In genomic region chr2:225454412-225454811, GRCh38 we compare ENCODE assay signal across 27 cellular contexts. TPM values are rescaled to one million over a fixed set of nuclear protein-coding genes. Genes with fewer than 3 reads are reported as not detected.
"Had no signal": no experiment of that assay in that cellular context is flagged by ENCODE, and none has a peak within 500 bp of the region (broad histone marks: within the 10 kb centered on the region; RNA-seq: fewer than 3 reads in every experiment).

No MANE protein-coding gene starts in this region.

- H3K27me3 Mint-ChIP-seq: activated CD4-positive, alpha-beta memory T cell treated with anti-CD3 and anti-CD28 coated beads, Interleukin-2, amount 10 ng/mL, durations not matched to agents 7 days and 5 days had no signal

- H3K27ac ChIP-seq: brain microvascular endothelial cell had no signal

- DNase-seq: activated CD4-positive, alpha-beta memory T cell treated with anti-CD3 and anti-CD28 coated beads, Interleukin-2, amount 10 ng/mL, durations not matched to agents 7 days and 5 days; activated CD4-positive, alpha-beta T cell treated with anti-CD3 and anti-CD28 coated beads for 1 hour; activated CD4-positive, alpha-beta T cell treated with anti-CD3 and anti-CD28 coated beads for 4 hours; activated CD4-positive, alpha-beta T cell treated with anti-CD3 and anti-CD28 coated beads, Interleukin-2, amount 10 ng/mL, durations not matched to agents 7 days and 5 days; activated CD4-positive, alpha-beta T cell treated with anti-CD3 and anti-CD28 coated beads, Interleukin-2, amount 50 U/mL, for 4 hours; activated CD8-positive, alpha-beta memory T cell treated with anti-CD3 and anti-CD28 coated beads, Interleukin-2, amount 50 U/mL, for 48 hours; activated gamma-delta T cell; activated naive CD4-positive, alpha-beta T cell; activated naive CD4-positive, alpha-beta T cell treated with anti-CD3 and anti-CD28 coated beads, Interleukin-2, amount 10 ng/mL, durations not matched to agents 7 days and 5 days; activated naive CD8-positive, alpha-beta T cell treated with anti-CD3 and anti-CD28 coated beads, Interleukin-2, amount 10 ng/mL, durations not matched to agents 7 days and 5 days; activated T-cell treated with anti-CD3 and anti-CD28 coated beads for 4 hours; activated T-cell treated with anti-CD3 and anti-CD28 coated beads, Interleukin-2, amount 50 U/mL, for 24 hours; activated T-cell treated with anti-CD3 and anti-CD28 coated beads, Interleukin-2, amount 50 U/mL, for 72 hours; brain microvascular endothelial cell; cortex of kidney; dermis blood vessel endothelial cell; effector CD8-positive, alpha-beta T cell; foreskin fibroblast; head of caudate nucleus; T-helper 1 cell; T-helper 17 cell; T1000 had no signal

- H3K27ac Mint-ChIP-seq: activated CD4-positive, alpha-beta memory T cell treated with anti-CD3 and anti-CD28 coated beads, Interleukin-2, amount 10 ng/mL, durations not matched to agents 7 days and 5 days; activated CD4-positive, alpha-beta T cell treated with anti-CD3 and anti-CD28 coated beads, Interleukin-2, amount 10 ng/mL, durations not matched to agents 7 days and 5 days; activated naive CD4-positive, alpha-beta T cell treated with anti-CD3 and anti-CD28 coated beads, Interleukin-2, amount 10 ng/mL, durations not matched to agents 7 days and 5 days; activated naive CD4-positive, alpha-beta T cell treated with anti-CD3 and anti-CD28 coated beads, Interleukin-2, amount 50 U/mL, for 72 hours; activated naive CD8-positive, alpha-beta T cell treated with anti-CD3 and anti-CD28 coated beads, Interleukin-2, amount 10 ng/mL, durations not matched to agents 7 days and 5 days; activated T-cell treated with anti-CD3 and anti-CD28 coated beads, Interleukin-2, amount 50 U/mL, for 24 hours; activated T-cell treated with anti-CD3 and anti-CD28 coated beads, Interleukin-2, amount 50 U/mL, for 72 hours; T-helper 17 cell; T-helper 2 cell treated with Interferon-gamma antibody and Interleukin-4, amounts not matched to agents 5 μg/mL and 100 μg/mL, for 36 hours had no signal

- H3K4me3 Mint-ChIP-seq: activated CD4-positive, alpha-beta memory T cell treated with anti-CD3 and anti-CD28 coated beads, Interleukin-2, amount 10 ng/mL, durations not matched to agents 7 days and 5 days; activated CD4-positive, alpha-beta T cell treated with anti-CD3 and anti-CD28 coated beads, Interleukin-2, amount 10 ng/mL, durations not matched to agents 7 days and 5 days; activated naive CD4-positive, alpha-beta T cell treated with anti-CD3 and anti-CD28 coated beads, Interleukin-2, amount 10 ng/mL, durations not matched to agents 7 days and 5 days; activated naive CD8-positive, alpha-beta T cell treated with anti-CD3 and anti-CD28 coated beads, Interleukin-2, amount 10 ng/mL, durations not matched to agents 7 days and 5 days; activated T-cell treated with anti-CD3 and anti-CD28 coated beads, Interleukin-2, amount 50 U/mL, for 24 hours; activated T-cell treated with anti-CD3 and anti-CD28 coated beads, Interleukin-2, amount 50 U/mL, for 72 hours; T-helper 17 cell; T-helper 2 cell treated with Interferon-gamma antibody and Interleukin-4, amounts not matched to agents 5 μg/mL and 100 μg/mL, for 36 hours had no signal

- H3K36me3 ChIP-seq: brain microvascular endothelial cell had no signal

- H3K36me3 Mint-ChIP-seq: activated naive CD4-positive, alpha-beta T cell treated with anti-CD3 and anti-CD28 coated beads, Interleukin-2, amount 10 ng/mL, durations not matched to agents 7 days and 5 days; activated naive CD4-positive, alpha-beta T cell treated with anti-CD3 and anti-CD28 coated beads, Interleukin-2, amount 50 U/mL, for 72 hours; activated naive CD8-positive, alpha-beta T cell treated with anti-CD3 and anti-CD28 coated beads, Interleukin-2, amount 10 ng/mL, durations not matched to agents 7 days and 5 days had no signal

- H3K27me3 ChIP-seq: brain microvascular endothelial cell had no signal

- H3K9me3 Mint-ChIP-seq: activated CD4-positive, alpha-beta memory T cell treated with anti-CD3 and anti-CD28 coated beads, Interleukin-2, amount 10 ng/mL, durations not matched to agents 7 days and 5 days; activated CD4-positive, alpha-beta T cell treated with anti-CD3 and anti-CD28 coated beads, Interleukin-2, amount 10 ng/mL, durations not matched to agents 7 days and 5 days; activated naive CD4-positive, alpha-beta T cell treated with anti-CD3 and anti-CD28 coated beads, Interleukin-2, amount 10 ng/mL, durations not matched to agents 7 days and 5 days; activated naive CD4-positive, alpha-beta T cell treated with anti-CD3 and anti-CD28 coated beads, Interleukin-2, amount 50 U/mL, for 72 hours; activated naive CD8-positive, alpha-beta T cell treated with anti-CD3 and anti-CD28 coated beads, Interleukin-2, amount 10 ng/mL, durations not matched to agents 7 days and 5 days; activated T-cell treated with anti-CD3 and anti-CD28 coated beads, Interleukin-2, amount 50 U/mL, for 24 hours; activated T-cell treated with anti-CD3 and anti-CD28 coated beads, Interleukin-2, amount 50 U/mL, for 72 hours; T-helper 2 cell treated with Interferon-gamma antibody and Interleukin-4, amounts not matched to agents 5 μg/mL and 100 μg/mL, for 36 hours had no signal

- ATAC-seq: activated naive CD4-positive, alpha-beta T cell treated with anti-CD3 and anti-CD28 coated beads, Interleukin-2, amount 50 U/mL, for 72 hours; activated T-cell treated with anti-CD3 and anti-CD28 coated beads, Interleukin-2, amount 50 U/mL, for 72 hours; esophagus mucosa; T-helper 17 cell had no signal

- H3K4me1 Mint-ChIP-seq: activated CD4-positive, alpha-beta memory T cell treated with anti-CD3 and anti-CD28 coated beads, Interleukin-2, amount 10 ng/mL, durations not matched to agents 7 days and 5 days; activated CD4-positive, alpha-beta T cell treated with anti-CD3 and anti-CD28 coated beads, Interleukin-2, amount 10 ng/mL, durations not matched to agents 7 days and 5 days; activated naive CD4-positive, alpha-beta T cell treated with anti-CD3 and anti-CD28 coated beads, Interleukin-2, amount 10 ng/mL, durations not matched to agents 7 days and 5 days; activated naive CD8-positive, alpha-beta T cell treated with anti-CD3 and anti-CD28 coated beads, Interleukin-2, amount 10 ng/mL, durations not matched to agents 7 days and 5 days; T-helper 17 cell had no signal

RNA-seq across cellular contexts. Expression of gene NYAP2, which starts 54.9 kb away (rescaled TPM):
- total RNA-seq: activated CD4-positive, alpha-beta memory T cell treated with anti-CD3 and anti-CD28 coated beads, Interleukin-2, amount 10 ng/mL, durations not matched to agents 7 days and 5 days; activated CD4-positive, alpha-beta T cell treated with anti-CD3 and anti-CD28 coated beads, Interleukin-2, amount 10 ng/mL, durations not matched to agents 7 days and 5 days; activated naive CD8-positive, alpha-beta T cell treated with anti-CD3 and anti-CD28 coated beads, Interleukin-2, amount 10 ng/mL, durations not matched to agents 7 days and 5 days; bronchial epithelial cell; dermis blood vessel endothelial cell; epithelial cell of proximal tubule had no signal
